In genomic region chr6:159077123-159077522, GRCh38 we compare ENCODE assay signal across 14 cellular contexts. TPM values are rescaled to one million over a fixed set of nuclear protein-coding genes. Genes with fewer than 3 reads are reported as not detected.
DNase-seq lines count a peak whose midpoint lies in the region; ATAC-seq and TF ChIP-seq lines count a peak whose summit lies in the region.
"Had no signal": no experiment of that assay in that cellular context is flagged by ENCODE, and none has a peak within 500 bp of the region (broad histone marks: within the 10 kb centered on the region; RNA-seq: fewer than 3 reads in every experiment).

No MANE protein-coding gene starts in this region.

- peak overlapping the region; percentile 56 for H3K27ac Mint-ChIP-seq in activated B cell treated with CpG ODN at 0.5 μM for 24 hours
- H3K27ac Mint-ChIP-seq in central memory CD8-positive, alpha-beta T cell (ENCODE audit: low read depth), result peak overlapping the region; percentile 81

- no peak for TF ChIP-seq CTCF in HEK293 (tag by site-specific recombination; IDR thresholded peaks at IDR 0.05)
- no peak for TF ChIP-seq CTCF in activated B cell treated with CpG ODN at 0.5 μM for 24 hours (IDR thresholded peaks at IDR 0.05)
- TF ChIP-seq CTCF in heart right ventricle (IDR thresholded peaks at IDR 0.05), result no peak

- intact Hi-C loops in activated B cell treated with CpG ODN at 0.5 μM for 24 hours (cut with micrococcal nuclease), result no loop called here
- intact Hi-C loops in heart right ventricle (cut with DNase I), result no loop called here

- H3K4me1 ChIP-seq in HEK293 (ENCODE audit: control insufficient read depth, insufficient read depth, low read length) (no peaks in the 10 kb centered on the region), heart right ventricle (peaks cover 0 to 15% (median 0%) of the 10 kb centered on the region in 9 donors)
- H3K4me1 ChIP-seq: tibial artery had no signal

- POLR2A ChIA-PET in HEK293 (lab: Yijun Ruan, JAX) (no interaction called here), activated B cell treated with CpG ODN at 0.5 μM for 24 hours (lab: Charles Lee) (interaction anchor here (0.8 to 8.7 kb wide), 4 partner anchors 14 to 36 kb away, joined by 7 to 174 read pairs (median 80); partner anchors contain the start of gene TAGAP)

- H3K4me1 Mint-ChIP-seq in activated B cell treated with CpG ODN at 0.5 μM for 24 hours, result peaks cover 60% of the 10 kb centered on the region
- H3K4me1 Mint-ChIP-seq in central memory CD8-positive, alpha-beta T cell, result peaks cover 62% of the 10 kb centered on the region

- no peak for ATAC-seq in activated B cell treated with CpG ODN at 0.5 μM for 24 hours (ENCODE audit: low read depth)
- ATAC-seq in central memory CD8-positive, alpha-beta T cell (replicated peaks; ENCODE audit: extremely low read depth, poor library complexity, severe bottlenecking), result peak; percentile 47
- ATAC-seq in HG03565 (IDR thresholded peaks at IDR 0.05; ENCODE audit: unreplicated experiment), result no peak
- no peak for ATAC-seq in heart right ventricle
- ATAC-seq: left lung had no signal

- peaks cover 0 to 45% (median 32%) of the 10 kb centered on the region in 7 donors for H3K27me3 ChIP-seq in heart right ventricle
- H3K27me3 ChIP-seq: left lung, ovary had no signal

- no peaks in the 10 kb centered on the region for H3K27me3 Mint-ChIP-seq in activated B cell treated with CpG ODN at 0.5 μM for 24 hours
- H3K27me3 Mint-ChIP-seq in central memory CD8-positive, alpha-beta T cell, result no peaks in the 10 kb centered on the region

- CTCF ChIA-PET in HEK293 (lab: Yijun Ruan, JAX) (interaction anchor here (1.1 kb wide), 1 partner anchor 13 kb away, joined by 3 read pairs; no protein-coding TSS in a partner anchor), activated B cell treated with CpG ODN at 0.5 μM for 24 hours (lab: Charles Lee) (no interaction called here)

- no peak overlapping the region for H3K4me3 Mint-ChIP-seq in activated B cell treated with CpG ODN at 0.5 μM for 24 hours
- H3K4me3 Mint-ChIP-seq in central memory CD8-positive, alpha-beta T cell, result peak overlapping the region; percentile 63

- H3K36me3 Mint-ChIP-seq in activated B cell treated with CpG ODN at 0.5 μM for 24 hours (ENCODE audit: low read depth), result no peaks in the 10 kb centered on the region
- H3K36me3 Mint-ChIP-seq in central memory CD8-positive, alpha-beta T cell (ENCODE audit: insufficient read depth), result peaks cover 3% of the 10 kb centered on the region

- DNase-seq in activated B cell treated with CpG ODN at 0.5 μM for 24 hours, result no peak
- no peak for DNase-seq in central memory CD8-positive, alpha-beta T cell (ENCODE audit: low spot score in 2 of 2)
- peak; percentile 32 to 51 for DNase-seq in stimulated activated CD4-positive, alpha-beta T cell treated with anti-CD3 and anti-CD28 coated beads, Interleukin-4, amount 100 ng/mL, for 4 hours
- no peak for DNase-seq in ACHN
- no peak for DNase-seq in H4 (ENCODE audit: low spot score)
- DNase-seq in heart right ventricle, result no peak
- DNase-seq: left lung, NCI-H2029 treated with DMSO at 0.1 percent for 48 hours, SHP77, tibial artery had no signal

- H3K36me3 ChIP-seq in HEK293 (ENCODE audit: control insufficient read depth in 2 of 2, insufficient read depth in 1 of 2, low read length in 2 of 2) (no peaks in the 10 kb centered on the region), heart right ventricle (no peaks in the 10 kb centered on the region)
- H3K36me3 ChIP-seq: left lung, ovary, tibial artery had no signal

- H3K9me3 ChIP-seq in HEK293 (ENCODE audit: control insufficient read depth, insufficient read depth, low read depth, low read length), result no peaks in the 10 kb centered on the region
- no peaks in the 10 kb centered on the region for H3K9me3 ChIP-seq in heart right ventricle
- H3K9me3 ChIP-seq: left lung, ovary, tibial artery had no signal

- H3K4me3 ChIP-seq in HEK293 (ENCODE audit: low read depth, low read length), result no peak overlapping the region
- no peak overlapping the region for H3K4me3 ChIP-seq in heart right ventricle
- H3K4me3 ChIP-seq: left lung, ovary, tibial artery had no signal

- H3K9me3 Mint-ChIP-seq in activated B cell treated with CpG ODN at 0.5 μM for 24 hours, result no peaks in the 10 kb centered on the region
- no peaks in the 10 kb centered on the region for H3K9me3 Mint-ChIP-seq in central memory CD8-positive, alpha-beta T cell

- 64 to 65% methylated on average over 13 of the region's 13 CpGs for WGBS in heart right ventricle, 2 donors

- in situ Hi-C loops in ACHN (cut with HindIII; ENCODE audit: low pct_ligation_motif_present, low pct_unique_long_range_greater_than_20kb, low sequenced_read_pairs), result no loop called here

- no peak overlapping the region for H3K27ac ChIP-seq in HEK293 (ENCODE audit: extremely low read depth, low read depth, low read length)
- no peak overlapping the region for H3K27ac ChIP-seq in heart right ventricle
- H3K27ac ChIP-seq: left lung, ovary, tibial artery, VCaP had no signal

TF ChIP-seq in HEK293, 187 proteins besides CTCF, POLR2A, EP300 and RAD21:
- TF ChIP-seq ZFHX2 (tag by site-specific recombination; conservative IDR thresholded peaks at IDR 0.05) (peak; percentile 46), EGR2 (tag by site-specific recombination; IDR thresholded peaks at IDR 0.05; ENCODE audit: low read depth) (peak; percentile 62), ELK4 (IDR thresholded peaks at IDR 0.05; ENCODE audit: borderline replicate concordance, low read depth, low read length) (no peak), ZNF211 (tag by site-specific recombination; IDR thresholded peaks at IDR 0.05; ENCODE audit: low read depth) (no peak), SP7 (tag by site-specific recombination; IDR thresholded peaks at IDR 0.05) (no peak)

RNA-seq across cellular contexts. Expression of gene TAGAP, which starts 32.3 kb away (rescaled TPM):
- total RNA-seq in activated B cell treated with CpG ODN at 0.5 μM for 24 hours, result 129 TPM in 2 replicates
- not detected in 2 replicates for total RNA-seq in H4 (2014; rRNA removed; shearing (Covaris generic))
- total RNA-seq in heart right ventricle, result 1 to 10 TPM in 5 of 10 donors, under 1 TPM in 5; 0.45 to 6.5 (median 0.98) TPM
- under 1 TPM; 0.28 to 0.37 TPM for polyA plus RNA-seq in heart right ventricle

Comparison
In these comparisons a context has a peak if more than half of its experiments do, and no peak if none do; other contexts are left out.
1. DNase-seq: peak in stimulated activated CD4-positive, alpha-beta T cell treated with anti-CD3 and anti-CD28 coated beads, Interleukin-4, amount 100 ng/mL, for 4 hours (2 of 2); none in activated B cell treated with CpG ODN at 0.5 μM for 24 hours (single experiment), central memory CD8-positive, alpha-beta T cell (0 of 2), ACHN (single experiment), H4 (single experiment) and heart right ventricle (0 of 2).
2. RNA of gene TAGAP, which starts 32.3 kb away (total RNA-seq): 129 TPM in activated B cell treated with CpG ODN at 0.5 μM for 24 hours; 0.45 to 6.5 TPM in heart right ventricle and not detected in H4; every median in the first group is over 10 times any median in the second.